13 cellular contexts compared by ENCODE assay signal in genomic region chr3:172557515-172558220, GRCh38. TPM values are rescaled to one million over a fixed set of nuclear protein-coding genes. Genes with fewer than 3 reads are reported as not detected.
DNase-seq lines count a peak whose midpoint lies in the region; ATAC-seq and TF ChIP-seq lines count a peak whose summit lies in the region.
"Had no signal": no experiment of that assay in that cellular context is flagged by ENCODE, and none has a peak within 500 bp of the region (broad histone marks: within the 10 kb centered on the region; RNA-seq: fewer than 3 reads in every experiment).

No MANE protein-coding gene starts in this region.

- BruUV-seq in MCF 10A (replicated peaks; lab: Mats Ljungman, UMichigan) = no TSS peak

- peak overlapping the region; percentile 67 for H3K27ac ChIP-seq in upper lobe of right lung
- no peak overlapping the region for H3K27ac ChIP-seq in endodermal cell (ENCODE audit: low read depth, low read length)
- H3K27ac ChIP-seq: HL-60, SK-N-MC had no signal

- no peak overlapping the region for H3K9ac ChIP-seq in endodermal cell (ENCODE audit: extremely low read depth, low read length, poor library complexity, severe bottlenecking)

- no peaks in the 10 kb centered on the region for H3K9me3 Mint-ChIP-seq in activated T-cell treated with anti-CD3 and anti-CD28 coated beads, Interleukin-2, amount 50 U/mL, for 4 hours
- no peaks in the 10 kb centered on the region for H3K9me3 Mint-ChIP-seq in activated T-cell treated with anti-CD3 and anti-CD28 coated beads, Interleukin-2, amount 50 U/mL, for 24 hours
- H3K9me3 Mint-ChIP-seq in MCF 10A (ENCODE audit: unreplicated experiment) = no peaks in the 10 kb centered on the region
- H3K9me3 Mint-ChIP-seq in endodermal cell = no peaks in the 10 kb centered on the region
- H3K9me3 Mint-ChIP-seq: activated CD4-positive, alpha-beta T cell treated with anti-CD3 and anti-CD28 coated beads, Interleukin-2, amount 10 ng/mL, durations not matched to agents 7 days and 5 days; brain had no signal

- H3K27me3 Mint-ChIP-seq in activated T-cell treated with anti-CD3 and anti-CD28 coated beads, Interleukin-2, amount 50 U/mL, for 4 hours (ENCODE audit: low read depth) = no peaks in the 10 kb centered on the region
- no peaks in the 10 kb centered on the region for H3K27me3 Mint-ChIP-seq in activated T-cell treated with anti-CD3 and anti-CD28 coated beads, Interleukin-2, amount 50 U/mL, for 24 hours
- H3K27me3 Mint-ChIP-seq in MCF 10A (ENCODE audit: insufficient read depth, unreplicated experiment) (no peaks in the 10 kb centered on the region), endodermal cell (ENCODE audit: insufficient read depth) (no peaks in the 10 kb centered on the region)
- H3K27me3 Mint-ChIP-seq: activated CD4-positive, alpha-beta T cell treated with anti-CD3 and anti-CD28 coated beads, Interleukin-2, amount 10 ng/mL, durations not matched to agents 7 days and 5 days; brain had no signal

- POLR2A ChIA-PET in MCF 10A (lab: Yijun Ruan, JAX) = interaction anchor here (0.7 to 2.6 kb wide), 10 partner anchors 8 to 390 kb away, joined by 3 to 15 read pairs (median 5); partner anchors contain the start of gene TNFSF10

- intact Hi-C loops in MCF 10A (cut with micrococcal nuclease) (no loop called here), upper lobe of right lung (cut with DNase I) (no loop called here)

- H3K27me3 ChIP-seq in upper lobe of right lung = no peaks in the 10 kb centered on the region
- no peaks in the 10 kb centered on the region for H3K27me3 ChIP-seq in endodermal cell (ENCODE audit: control insufficient read depth, insufficient read depth, low read length, poor library complexity, severe bottlenecking)

- no peaks in the 10 kb centered on the region for H3K36me3 ChIP-seq in upper lobe of right lung
- H3K36me3 ChIP-seq in endodermal cell (ENCODE audit: control insufficient read depth, insufficient read depth, low read length) = no peaks in the 10 kb centered on the region

- DNase-seq in activated T-cell treated with anti-CD3 and anti-CD28 coated beads, Interleukin-2, amount 50 U/mL, for 4 hours = no peak
- no peak for DNase-seq in activated T-cell treated with anti-CD3 and anti-CD28 coated beads, Interleukin-2, amount 50 U/mL, for 24 hours
- DNase-seq in MCF 10A (ENCODE audit: unreplicated experiment) (peak; percentile 76), left lobe of liver (ENCODE audit: low spot score) (no peak), upper lobe of right lung (no peak), endodermal cell (no peak), NCI-H2196 treated with DMSO at 0.1 percent for 48 hours (lab: John Stamatoyannopoulos, UW; ENCODE audit: unreplicated experiment) (no peak)
- DNase-seq: activated CD4-positive, alpha-beta T cell treated with anti-CD3 and anti-CD28 coated beads, Interleukin-2, amount 10 ng/mL, durations not matched to agents 7 days and 5 days; NCI-H187 treated with DMSO at 0.1 percent for 48 hours had no signal

- no peak overlapping the region for H3K4me3 Mint-ChIP-seq in activated T-cell treated with anti-CD3 and anti-CD28 coated beads, Interleukin-2, amount 50 U/mL, for 4 hours
- H3K4me3 Mint-ChIP-seq in activated T-cell treated with anti-CD3 and anti-CD28 coated beads, Interleukin-2, amount 50 U/mL, for 24 hours = no peak overlapping the region
- H3K4me3 Mint-ChIP-seq in MCF 10A (ENCODE audit: unreplicated experiment) = no peak overlapping the region
- H3K4me3 Mint-ChIP-seq in endodermal cell = no peak overlapping the region
- H3K4me3 Mint-ChIP-seq: activated CD4-positive, alpha-beta T cell treated with anti-CD3 and anti-CD28 coated beads, Interleukin-2, amount 10 ng/mL, durations not matched to agents 7 days and 5 days; brain had no signal

- H3K4me1 ChIP-seq in upper lobe of right lung (peaks cover 23% of the 10 kb centered on the region), endodermal cell (ENCODE audit: control insufficient read depth, insufficient read depth, low read length) (no peaks in the 10 kb centered on the region)

- H3K9me3 ChIP-seq in upper lobe of right lung (no peaks in the 10 kb centered on the region), endodermal cell (ENCODE audit: control insufficient read depth, low read length) (no peaks in the 10 kb centered on the region)

- no peak overlapping the region for H3K27ac Mint-ChIP-seq in activated T-cell treated with anti-CD3 and anti-CD28 coated beads, Interleukin-2, amount 50 U/mL, for 24 hours
- H3K27ac Mint-ChIP-seq in MCF 10A (ENCODE audit: low read depth, unreplicated experiment) (no peak overlapping the region), endodermal cell (no peak overlapping the region)
- H3K27ac Mint-ChIP-seq: activated CD4-positive, alpha-beta T cell treated with anti-CD3 and anti-CD28 coated beads, Interleukin-2, amount 10 ng/mL, durations not matched to agents 7 days and 5 days; brain had no signal

- no peaks in the 10 kb centered on the region for H3K36me3 Mint-ChIP-seq in activated T-cell treated with anti-CD3 and anti-CD28 coated beads, Interleukin-2, amount 50 U/mL, for 4 hours (ENCODE audit: insufficient read depth)
- H3K36me3 Mint-ChIP-seq in activated T-cell treated with anti-CD3 and anti-CD28 coated beads, Interleukin-2, amount 50 U/mL, for 24 hours (ENCODE audit: low read depth) = no peaks in the 10 kb centered on the region
- H3K36me3 Mint-ChIP-seq in MCF 10A (ENCODE audit: insufficient read depth, unreplicated experiment) (peaks cover 12% of the 10 kb centered on the region), endodermal cell (ENCODE audit: low read depth) (no peaks in the 10 kb centered on the region)
- H3K36me3 Mint-ChIP-seq: brain had no signal

- CTCF ChIA-PET in MCF 10A (lab: Yijun Ruan, JAX) = interaction anchor here (0.6 to 1.3 kb wide), 4 partner anchors 10 to 166 kb away, joined by 3 read pairs; no protein-coding TSS in a partner anchor

- peaks cover 26% of the 10 kb centered on the region for H3K4me1 Mint-ChIP-seq in activated T-cell treated with anti-CD3 and anti-CD28 coated beads, Interleukin-2, amount 50 U/mL, for 4 hours (ENCODE audit: low read depth)
- peaks cover 36% of the 10 kb centered on the region for H3K4me1 Mint-ChIP-seq in activated T-cell treated with anti-CD3 and anti-CD28 coated beads, Interleukin-2, amount 50 U/mL, for 24 hours (ENCODE audit: low read depth)
- H3K4me1 Mint-ChIP-seq in MCF 10A (ENCODE audit: insufficient read depth, unreplicated experiment) (peaks cover 23% of the 10 kb centered on the region), endodermal cell (peaks cover 2% of the 10 kb centered on the region)
- H3K4me1 Mint-ChIP-seq: brain had no signal

- no peak for TF ChIP-seq CTCF in MCF 10A (IDR thresholded peaks at IDR 0.05; ENCODE audit: unreplicated experiment)
- TF ChIP-seq CTCF in upper lobe of right lung (IDR thresholded peaks at IDR 0.05) = no peak
- no peak for TF ChIP-seq CTCF in endodermal cell (conservative IDR thresholded peaks at IDR 0.05)

- 45% methylated on average over 2 of the region's 3 CpGs; no CpG with 5 or more reads in 1 of the 2 experiments for WGBS in endodermal cell (ENCODE audit: insufficient coverage in 1 of 2, insufficient read length in 1 of 2), 2 experiments

- peak; percentile 54 to 55 for ATAC-seq in activated T-cell treated with anti-CD3 and anti-CD28 coated beads, Interleukin-2, amount 50 U/mL, for 4 hours
- ATAC-seq in left lobe of liver (peak; percentile 50), upper lobe of right lung (peak; percentile 72), HG02642 (IDR thresholded peaks at IDR 0.05; ENCODE audit: poor library complexity, unreplicated experiment) (no peak)

- H3K4me3 ChIP-seq in upper lobe of right lung (no peak overlapping the region), endodermal cell (ENCODE audit: low read length) (no peak overlapping the region)
- H3K4me3 ChIP-seq: SK-N-MC had no signal

RNA-seq across cellular contexts. Expression of gene TNFSF10, which starts 34.4 kb away (rescaled TPM):
- total RNA-seq in activated T-cell treated with anti-CD3 and anti-CD28 coated beads, Interleukin-2, amount 50 U/mL, for 4 hours = 10 to 100 TPM; 12.9 to 24.3 (median 18.8) TPM
- total RNA-seq in MCF 10A (2022) = 0.25 and 0.54 TPM in 2 replicates
- 45.3 TPM for total RNA-seq in left lobe of liver
- 140 TPM for total RNA-seq in upper lobe of right lung
- under 1 TPM in 1 of 2 donors, not detected in 1; 0.51 TPM for total RNA-seq in endodermal cell
- polyA plus RNA-seq in endodermal cell (2013, experiment 1 of 2) = not detected
- polyA plus RNA-seq in endodermal cell (2013, experiment 2 of 2) = not detected
